1 cellular context compared by ENCODE assay signal in the genomic region with DNA sequence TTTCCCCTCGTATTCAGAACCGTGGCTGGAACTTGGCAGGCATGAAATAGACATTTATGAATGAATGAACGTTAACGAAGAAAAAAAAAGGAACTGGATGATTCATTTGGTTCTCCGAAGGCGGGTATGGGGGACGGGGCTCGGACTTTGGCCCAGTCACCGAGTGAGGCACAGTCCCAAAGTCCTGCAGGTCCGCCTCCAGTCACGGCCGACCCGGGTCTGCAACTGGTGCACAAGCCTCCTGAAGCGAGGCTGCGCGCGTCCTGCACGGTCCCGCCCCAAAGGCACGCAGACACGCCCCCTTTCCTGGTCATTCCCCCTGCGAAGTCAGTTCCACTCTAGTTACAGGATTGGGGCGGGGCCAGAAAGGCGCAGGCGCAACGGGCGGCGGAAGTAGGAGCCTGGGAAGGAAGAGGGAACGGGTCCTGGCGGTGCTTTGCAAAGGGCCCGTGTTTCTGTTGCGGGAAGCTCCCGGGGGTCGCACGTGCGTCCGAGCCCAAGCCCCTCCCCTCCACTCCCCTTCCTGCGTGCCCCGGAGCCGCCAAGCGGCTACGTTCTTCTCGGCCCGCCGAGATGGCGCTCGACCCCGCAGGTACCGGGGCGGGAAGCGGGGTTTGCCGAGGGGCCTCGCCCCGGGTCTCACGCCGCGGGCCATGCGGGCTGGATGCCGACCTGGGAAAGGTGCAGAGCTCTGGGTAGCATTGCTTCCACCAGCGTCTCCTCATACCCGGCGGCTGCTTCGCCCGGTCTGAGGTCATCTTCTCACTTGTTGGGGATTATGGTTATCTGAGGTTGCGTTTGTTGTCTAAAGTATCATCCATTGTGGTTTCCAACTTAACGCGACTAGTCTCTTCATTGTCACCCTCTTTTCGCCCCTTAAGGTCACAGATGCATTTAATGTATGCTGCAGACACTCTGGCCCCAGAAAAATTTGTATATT.
TF ChIP-seq lines count a peak whose summit lies in the region.

A gene with protein sequence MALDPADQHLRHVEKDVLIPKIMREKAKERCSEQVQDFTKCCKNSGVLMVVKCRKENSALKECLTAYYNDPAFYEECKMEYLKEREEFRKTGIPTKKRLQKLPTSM (plus strand): TSS at position 399 of the 940 bp plus-strand sequence. CDS start 175 bp downstream, at position 574.

TF ChIP-seq in HepG2, 621 proteins besides CTCF, POLR2A, EP300 and RAD21 (continued from another document and continues in another):
- TF ChIP-seq, protein P1, sequence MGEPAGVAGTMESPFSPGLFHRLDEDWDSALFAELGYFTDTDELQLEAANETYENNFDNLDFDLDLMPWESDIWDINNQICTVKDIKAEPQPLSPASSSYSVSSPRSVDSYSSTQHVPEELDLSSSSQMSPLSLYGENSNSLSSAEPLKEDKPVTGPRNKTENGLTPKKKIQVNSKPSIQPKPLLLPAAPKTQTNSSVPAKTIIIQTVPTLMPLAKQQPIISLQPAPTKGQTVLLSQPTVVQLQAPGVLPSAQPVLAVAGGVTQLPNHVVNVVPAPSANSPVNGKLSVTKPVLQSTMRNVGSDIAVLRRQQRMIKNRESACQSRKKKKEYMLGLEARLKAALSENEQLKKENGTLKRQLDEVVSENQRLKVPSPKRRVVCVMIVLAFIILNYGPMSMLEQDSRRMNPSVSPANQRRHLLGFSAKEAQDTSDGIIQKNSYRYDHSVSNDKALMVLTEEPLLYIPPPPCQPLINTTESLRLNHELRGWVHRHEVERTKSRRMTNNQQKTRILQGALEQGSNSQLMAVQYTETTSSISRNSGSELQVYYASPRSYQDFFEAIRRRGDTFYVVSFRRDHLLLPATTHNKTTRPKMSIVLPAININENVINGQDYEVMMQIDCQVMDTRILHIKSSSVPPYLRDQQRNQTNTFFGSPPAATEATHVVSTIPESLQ (CRISPR knock-in tag; conservative IDR thresholded peaks at IDR 0.05), result no peak
- TF ChIP-seq ZNF7 (CRISPR knock-in tag; IDR thresholded peaks at IDR 0.05), result no peak
- no peak for TF ChIP-seq SP140L (CRISPR knock-in tag; IDR thresholded peaks at IDR 0.05; ENCODE audit: borderline replicate concordance)
- no peak; the same call in 1 of the 2 replicates for TF ChIP-seq TARDBP (CRISPR knock-in tag; IDR thresholded peaks at IDR 0.05)
- TF ChIP-seq ZNF256 (CRISPR knock-in tag; conservative IDR thresholded peaks at IDR 0.05), result peak; percentile 56
- TF ChIP-seq, protein P2, sequence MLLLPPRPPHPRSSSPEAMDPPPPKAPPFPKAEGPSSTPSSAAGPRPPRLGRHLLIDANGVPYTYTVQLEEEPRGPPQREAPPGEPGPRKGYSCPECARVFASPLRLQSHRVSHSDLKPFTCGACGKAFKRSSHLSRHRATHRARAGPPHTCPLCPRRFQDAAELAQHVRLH (CRISPR knock-in tag; IDR thresholded peaks at IDR 0.05; ENCODE audit: borderline replicate concordance, low read depth), result peak; percentile 88
- TF ChIP-seq ZMYM3 (CRISPR knock-in tag; IDR thresholded peaks at IDR 0.05), result no peak; the same call in 1 of the 2 replicates
- TF ChIP-seq, protein P3, sequence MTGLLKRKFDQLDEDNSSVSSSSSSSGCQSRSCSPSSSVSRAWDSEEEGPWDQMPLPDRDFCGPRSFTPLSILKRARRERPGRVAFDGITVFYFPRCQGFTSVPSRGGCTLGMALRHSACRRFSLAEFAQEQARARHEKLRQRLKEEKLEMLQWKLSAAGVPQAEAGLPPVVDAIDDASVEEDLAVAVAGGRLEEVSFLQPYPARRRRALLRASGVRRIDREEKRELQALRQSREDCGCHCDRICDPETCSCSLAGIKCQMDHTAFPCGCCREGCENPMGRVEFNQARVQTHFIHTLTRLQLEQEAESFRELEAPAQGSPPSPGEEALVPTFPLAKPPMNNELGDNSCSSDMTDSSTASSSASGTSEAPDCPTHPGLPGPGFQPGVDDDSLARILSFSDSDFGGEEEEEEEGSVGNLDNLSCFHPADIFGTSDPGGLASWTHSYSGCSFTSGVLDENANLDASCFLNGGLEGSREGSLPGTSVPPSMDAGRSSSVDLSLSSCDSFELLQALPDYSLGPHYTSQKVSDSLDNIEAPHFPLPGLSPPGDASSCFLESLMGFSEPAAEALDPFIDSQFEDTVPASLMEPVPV (CRISPR knock-in tag; IDR thresholded peaks at IDR 0.05), result peak; percentile 80
- no peak; the same call in 1 of the 2 replicates for TF ChIP-seq ZSCAN29 (CRISPR knock-in tag; conservative IDR thresholded peaks at IDR 0.05)
- TF ChIP-seq HNRNPUL1 (IDR thresholded peaks at IDR 0.05; ENCODE audit: low read depth, low read length), result no peak
- peak; percentile 92 for TF ChIP-seq ZNF883 (CRISPR knock-in tag; IDR thresholded peaks at IDR 0.05; ENCODE audit: not compliant biosample characterization)
- peak; percentile 84 for TF ChIP-seq ZNF776 (CRISPR knock-in tag; IDR thresholded peaks at IDR 0.05)
- no peak for TF ChIP-seq ZNF720 (CRISPR knock-in tag; IDR thresholded peaks at IDR 0.05)
- TF ChIP-seq, protein P4, sequence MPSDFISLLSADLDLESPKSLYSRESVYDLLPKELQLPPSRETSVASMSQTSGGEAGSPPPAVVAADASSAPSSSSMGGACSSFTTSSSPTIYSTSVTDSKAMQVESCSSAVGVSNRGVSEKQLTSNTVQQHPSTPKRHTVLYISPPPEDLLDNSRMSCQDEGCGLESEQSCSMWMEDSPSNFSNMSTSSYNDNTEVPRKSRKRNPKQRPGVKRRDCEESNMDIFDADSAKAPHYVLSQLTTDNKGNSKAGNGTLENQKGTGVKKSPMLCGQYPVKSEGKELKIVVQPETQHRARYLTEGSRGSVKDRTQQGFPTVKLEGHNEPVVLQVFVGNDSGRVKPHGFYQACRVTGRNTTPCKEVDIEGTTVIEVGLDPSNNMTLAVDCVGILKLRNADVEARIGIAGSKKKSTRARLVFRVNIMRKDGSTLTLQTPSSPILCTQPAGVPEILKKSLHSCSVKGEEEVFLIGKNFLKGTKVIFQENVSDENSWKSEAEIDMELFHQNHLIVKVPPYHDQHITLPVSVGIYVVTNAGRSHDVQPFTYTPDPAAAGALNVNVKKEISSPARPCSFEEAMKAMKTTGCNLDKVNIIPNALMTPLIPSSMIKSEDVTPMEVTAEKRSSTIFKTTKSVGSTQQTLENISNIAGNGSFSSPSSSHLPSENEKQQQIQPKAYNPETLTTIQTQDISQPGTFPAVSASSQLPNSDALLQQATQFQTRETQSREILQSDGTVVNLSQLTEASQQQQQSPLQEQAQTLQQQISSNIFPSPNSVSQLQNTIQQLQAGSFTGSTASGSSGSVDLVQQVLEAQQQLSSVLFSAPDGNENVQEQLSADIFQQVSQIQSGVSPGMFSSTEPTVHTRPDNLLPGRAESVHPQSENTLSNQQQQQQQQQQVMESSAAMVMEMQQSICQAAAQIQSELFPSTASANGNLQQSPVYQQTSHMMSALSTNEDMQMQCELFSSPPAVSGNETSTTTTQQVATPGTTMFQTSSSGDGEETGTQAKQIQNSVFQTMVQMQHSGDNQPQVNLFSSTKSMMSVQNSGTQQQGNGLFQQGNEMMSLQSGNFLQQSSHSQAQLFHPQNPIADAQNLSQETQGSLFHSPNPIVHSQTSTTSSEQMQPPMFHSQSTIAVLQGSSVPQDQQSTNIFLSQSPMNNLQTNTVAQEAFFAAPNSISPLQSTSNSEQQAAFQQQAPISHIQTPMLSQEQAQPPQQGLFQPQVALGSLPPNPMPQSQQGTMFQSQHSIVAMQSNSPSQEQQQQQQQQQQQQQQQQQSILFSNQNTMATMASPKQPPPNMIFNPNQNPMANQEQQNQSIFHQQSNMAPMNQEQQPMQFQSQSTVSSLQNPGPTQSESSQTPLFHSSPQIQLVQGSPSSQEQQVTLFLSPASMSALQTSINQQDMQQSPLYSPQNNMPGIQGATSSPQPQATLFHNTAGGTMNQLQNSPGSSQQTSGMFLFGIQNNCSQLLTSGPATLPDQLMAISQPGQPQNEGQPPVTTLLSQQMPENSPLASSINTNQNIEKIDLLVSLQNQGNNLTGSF (CRISPR knock-in tag; IDR thresholded peaks at IDR 0.05), result peak; percentile 93
- TF ChIP-seq, protein P5, sequence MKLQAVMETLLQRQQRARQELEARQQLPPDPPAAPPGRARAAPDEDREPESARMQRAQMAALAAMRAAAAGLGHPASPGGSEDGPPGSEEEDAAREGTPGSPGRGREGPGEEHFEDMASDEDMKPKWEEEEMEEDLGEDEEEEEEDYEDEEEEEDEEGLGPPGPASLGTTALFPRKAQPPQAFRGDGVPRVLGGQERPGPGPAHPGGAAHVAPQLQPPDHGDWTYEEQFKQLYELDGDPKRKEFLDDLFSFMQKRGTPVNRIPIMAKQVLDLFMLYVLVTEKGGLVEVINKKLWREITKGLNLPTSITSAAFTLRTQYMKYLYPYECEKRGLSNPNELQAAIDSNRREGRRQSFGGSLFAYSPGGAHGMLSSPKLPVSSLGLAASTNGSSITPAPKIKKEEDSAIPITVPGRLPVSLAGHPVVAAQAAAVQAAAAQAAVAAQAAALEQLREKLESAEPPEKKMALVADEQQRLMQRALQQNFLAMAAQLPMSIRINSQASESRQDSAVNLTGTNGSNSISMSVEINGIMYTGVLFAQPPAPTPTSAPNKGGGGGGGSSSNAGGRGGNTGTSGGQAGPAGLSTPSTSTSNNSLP (IDR thresholded peaks at IDR 0.05; ENCODE audit: low read depth, low read length), result 0 out of 2 replicates have a peak, but pooled peaks have one; percentile 12
- no peak for TF ChIP-seq ZNF570 (CRISPR knock-in tag; IDR thresholded peaks at IDR 0.05; ENCODE audit: borderline replicate concordance)
- TF ChIP-seq HOXA9 (CRISPR knock-in tag; IDR thresholded peaks at IDR 0.05; ENCODE audit: borderline replicate concordance), result peak; percentile 58; the same call in 1 of the 2 replicates
- TF ChIP-seq MLLT10 (CRISPR knock-in tag; IDR thresholded peaks at IDR 0.05), result no peak
- TF ChIP-seq ZNF367 (CRISPR knock-in tag; IDR thresholded peaks at IDR 0.05; ENCODE audit: borderline replicate concordance), result no peak; the same call in 1 of the 2 replicates
- TF ChIP-seq MED1 (CRISPR knock-in tag; IDR thresholded peaks at IDR 0.05), result peak; percentile 73
- 0 out of 2 replicates have a peak, but pooled peaks have one; percentile 42 for TF ChIP-seq CREB1 (IDR thresholded peaks at IDR 0.05)
- TF ChIP-seq CREB1 (CRISPR knock-in tag; IDR thresholded peaks at IDR 0.05), result 0 out of 2 replicates have a peak, but pooled peaks have one; percentile 36
- peak; percentile 91 for TF ChIP-seq HNF4G (IDR thresholded peaks at IDR 0.05; ENCODE audit: borderline replicate concordance, low read depth, low read length)
- peak; percentile 95 for TF ChIP-seq HNF4G (CRISPR knock-in tag; IDR thresholded peaks at IDR 0.05; ENCODE audit: borderline replicate concordance, low read depth)
- no peak for TF ChIP-seq CHD4 (IDR thresholded peaks at IDR 0.05; ENCODE audit: borderline replicate concordance, low read length)
- no peak for TF ChIP-seq ZIK1 (CRISPR knock-in tag; IDR thresholded peaks at IDR 0.05; ENCODE audit: borderline replicate concordance, low read depth)
- 0 out of 2 replicates have a peak, but pooled peaks have one; percentile 49 for TF ChIP-seq PRMT3 (CRISPR knock-in tag; IDR thresholded peaks at IDR 0.05; ENCODE audit: borderline replicate concordance, low read depth)
- peak; percentile 89 for TF ChIP-seq KDM4B (CRISPR knock-in tag; IDR thresholded peaks at IDR 0.05)
- TF ChIP-seq, protein P6, sequence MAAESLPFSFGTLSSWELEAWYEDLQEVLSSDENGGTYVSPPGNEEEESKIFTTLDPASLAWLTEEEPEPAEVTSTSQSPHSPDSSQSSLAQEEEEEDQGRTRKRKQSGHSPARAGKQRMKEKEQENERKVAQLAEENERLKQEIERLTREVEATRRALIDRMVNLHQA (CRISPR knock-in tag; IDR thresholded peaks at IDR 0.05), result no peak
- peak; percentile 76 for TF ChIP-seq HDAC2 (CRISPR knock-in tag; IDR thresholded peaks at IDR 0.05)
- TF ChIP-seq, protein P7, sequence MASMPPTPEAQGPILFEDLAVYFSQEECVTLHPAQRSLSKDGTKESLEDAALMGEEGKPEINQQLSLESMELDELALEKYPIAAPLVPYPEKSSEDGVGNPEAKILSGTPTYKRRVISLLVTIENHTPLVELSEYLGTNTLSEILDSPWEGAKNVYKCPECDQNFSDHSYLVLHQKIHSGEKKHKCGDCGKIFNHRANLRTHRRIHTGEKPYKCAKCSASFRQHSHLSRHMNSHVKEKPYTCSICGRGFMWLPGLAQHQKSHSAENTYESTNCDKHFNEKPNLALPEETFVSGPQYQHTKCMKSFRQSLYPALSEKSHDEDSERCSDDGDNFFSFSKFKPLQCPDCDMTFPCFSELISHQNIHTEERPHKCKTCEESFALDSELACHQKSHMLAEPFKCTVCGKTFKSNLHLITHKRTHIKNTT (CRISPR knock-in tag; IDR thresholded peaks at IDR 0.05), result no peak
- TF ChIP-seq RARG (CRISPR knock-in tag; IDR thresholded peaks at IDR 0.05; ENCODE audit: low read depth), result no peak
- peak; percentile 71; the same call in 1 of the 2 replicates for TF ChIP-seq JUN (CRISPR knock-in tag; IDR thresholded peaks at IDR 0.05)
- TF ChIP-seq, protein P8, sequence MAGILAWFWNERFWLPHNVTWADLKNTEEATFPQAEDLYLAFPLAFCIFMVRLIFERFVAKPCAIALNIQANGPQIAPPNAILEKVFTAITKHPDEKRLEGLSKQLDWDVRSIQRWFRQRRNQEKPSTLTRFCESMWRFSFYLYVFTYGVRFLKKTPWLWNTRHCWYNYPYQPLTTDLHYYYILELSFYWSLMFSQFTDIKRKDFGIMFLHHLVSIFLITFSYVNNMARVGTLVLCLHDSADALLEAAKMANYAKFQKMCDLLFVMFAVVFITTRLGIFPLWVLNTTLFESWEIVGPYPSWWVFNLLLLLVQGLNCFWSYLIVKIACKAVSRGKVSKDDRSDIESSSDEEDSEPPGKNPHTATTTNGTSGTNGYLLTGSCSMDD (CRISPR knock-in tag; IDR thresholded peaks at IDR 0.05), result 0 out of 2 replicates have a peak, but pooled peaks have one; percentile 31
- TF ChIP-seq, protein P9, sequence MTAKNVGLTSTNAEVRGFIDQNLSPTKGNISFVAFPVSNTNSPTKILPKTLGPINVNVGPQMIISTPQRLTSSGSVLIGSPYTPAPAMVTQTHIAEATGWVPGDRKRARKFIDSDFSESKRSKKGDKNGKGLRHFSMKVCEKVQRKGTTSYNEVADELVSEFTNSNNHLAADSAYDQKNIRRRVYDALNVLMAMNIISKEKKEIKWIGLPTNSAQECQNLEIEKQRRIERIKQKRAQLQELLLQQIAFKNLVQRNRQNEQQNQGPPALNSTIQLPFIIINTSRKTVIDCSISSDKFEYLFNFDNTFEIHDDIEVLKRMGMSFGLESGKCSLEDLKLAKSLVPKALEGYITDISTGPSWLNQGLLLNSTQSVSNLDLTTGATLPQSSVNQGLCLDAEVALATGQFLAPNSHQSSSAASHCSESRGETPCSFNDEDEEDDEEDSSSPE (CRISPR knock-in tag; IDR thresholded peaks at IDR 0.05), result peak; percentile 83
- no peak for TF ChIP-seq RCOR2 (CRISPR knock-in tag; IDR thresholded peaks at IDR 0.05)
- TF ChIP-seq ZNF749 (CRISPR knock-in tag; IDR thresholded peaks at IDR 0.05; ENCODE audit: borderline replicate concordance), result no peak
- peak; percentile 65; the same call in 1 of the 2 replicates for TF ChIP-seq TGIF2 (CRISPR knock-in tag; IDR thresholded peaks at IDR 0.05)
- TF ChIP-seq, protein P10, sequence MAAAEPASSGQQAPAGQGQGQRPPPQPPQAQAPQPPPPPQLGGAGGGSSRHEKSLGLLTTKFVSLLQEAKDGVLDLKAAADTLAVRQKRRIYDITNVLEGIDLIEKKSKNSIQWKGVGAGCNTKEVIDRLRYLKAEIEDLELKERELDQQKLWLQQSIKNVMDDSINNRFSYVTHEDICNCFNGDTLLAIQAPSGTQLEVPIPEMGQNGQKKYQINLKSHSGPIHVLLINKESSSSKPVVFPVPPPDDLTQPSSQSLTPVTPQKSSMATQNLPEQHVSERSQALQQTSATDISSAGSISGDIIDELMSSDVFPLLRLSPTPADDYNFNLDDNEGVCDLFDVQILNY (CRISPR knock-in tag; conservative IDR thresholded peaks at IDR 0.05), result no peak
- TF ChIP-seq RNF2 (conservative IDR thresholded peaks at IDR 0.05; ENCODE audit: low read depth), result peak; percentile 83; the same call in 1 of the 2 replicates
- no peak for TF ChIP-seq NONO (IDR thresholded peaks at IDR 0.05)
- TF ChIP-seq NONO (CRISPR knock-in tag; conservative IDR thresholded peaks at IDR 0.05), result peak; percentile 89
